In the genomic region with DNA sequence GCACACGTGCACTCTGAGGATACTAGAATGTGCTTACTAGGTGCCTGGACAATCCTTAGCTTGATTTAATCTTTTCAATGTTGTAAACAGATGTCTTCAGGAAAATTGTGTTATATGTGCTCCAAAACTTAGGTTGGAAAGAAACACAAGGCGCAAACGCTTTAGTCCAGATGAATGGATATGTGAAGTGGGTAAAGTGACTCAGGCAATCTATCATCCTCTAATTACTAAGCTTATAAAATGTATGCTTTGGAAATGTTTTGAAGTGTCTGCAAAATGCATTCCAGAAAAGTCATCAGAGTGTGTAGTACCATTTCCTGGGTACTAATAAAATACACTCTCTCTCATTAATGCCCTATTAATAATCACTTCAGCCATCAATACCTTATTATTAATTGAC, we compare ENCODE assay signal across 18 cellular contexts.
"Had no signal": no experiment of that assay in that cellular context is flagged by ENCODE, and none has a peak within 500 bp of the region (broad histone marks: within the 10 kb centered on the region; RNA-seq: fewer than 3 reads in every experiment).

No MANE protein-coding gene starts in this region.

- H3K36me3 Mint-ChIP-seq: naive B cell; stimulated activated memory B cell treated with anti-CD40 and anti-IgM and Interleukin-4, amounts not matched to agents 10 μg/mL and 1 μg/mL and 100 μg/mL, for 72 hours had no signal

- H3K4me1 ChIP-seq: uterus had no signal

- H3K27me3 ChIP-seq: upper lobe of left lung, uterus had no signal

- H3K9me3 ChIP-seq: esophagus squamous epithelium, psoas muscle, tibial artery, upper lobe of left lung, uterus had no signal

- H3K4me3 Mint-ChIP-seq: naive B cell; nephron; stimulated activated memory B cell treated with anti-CD40 and anti-IgM and Interleukin-4, amounts not matched to agents 10 μg/mL and 1 μg/mL and 100 μg/mL, for 72 hours; stimulated activated naive CD8-positive, alpha-beta T cell treated with anti-CD3 and anti-CD28 coated beads, Interleukin-15, Interleukin-2, amounts not matched to agents 100 ng/mL and 50 ng/mL, for 24 hours had no signal

- DNase-seq: dermis blood vessel endothelial cell; esophagus squamous epithelium; foreskin fibroblast; kidney glomerular epithelial cell; mesendoderm; naive B cell; psoas muscle; spleen; stimulated activated CD4-positive, alpha-beta T cell treated with anti-CD3 and anti-CD28 coated beads, Interleukin-15, amount 100 ng/mL, for 24 hours; stimulated activated CD4-positive, alpha-beta T cell treated with anti-CD3 and anti-CD28 coated beads, Interleukin-1b, Interleukin-23, amount 100 ng/mL, for 48 hours; stimulated activated CD4-positive, alpha-beta T cell treated with anti-CD3 and anti-CD28 coated beads, Interleukin-4, amount 100 ng/mL, for 24 hours; tibial artery; upper lobe of left lung; uterus had no signal

- H3K27ac Mint-ChIP-seq: naive B cell; nephron; stimulated activated memory B cell treated with anti-CD40 and anti-IgM and Interleukin-4, amounts not matched to agents 10 μg/mL and 1 μg/mL and 100 μg/mL, for 72 hours; stimulated activated naive CD8-positive, alpha-beta T cell treated with anti-CD3 and anti-CD28 coated beads, Interleukin-15, Interleukin-2, amounts not matched to agents 100 ng/mL and 50 ng/mL, for 24 hours had no signal

- H3K36me3 ChIP-seq: esophagus squamous epithelium, gastroesophageal sphincter, spleen, tibial artery, upper lobe of left lung, uterus had no signal

- H3K27ac ChIP-seq: esophagus squamous epithelium, gastroesophageal sphincter, psoas muscle, spleen, tibial artery, upper lobe of left lung, uterus had no signal

- H3K4me3 ChIP-seq: esophagus squamous epithelium, gastroesophageal sphincter, psoas muscle, spleen, tibial artery, upper lobe of left lung, uterus had no signal
